Comparison of ENCODE assay signal across 8 cellular contexts in the genomic region with DNA sequence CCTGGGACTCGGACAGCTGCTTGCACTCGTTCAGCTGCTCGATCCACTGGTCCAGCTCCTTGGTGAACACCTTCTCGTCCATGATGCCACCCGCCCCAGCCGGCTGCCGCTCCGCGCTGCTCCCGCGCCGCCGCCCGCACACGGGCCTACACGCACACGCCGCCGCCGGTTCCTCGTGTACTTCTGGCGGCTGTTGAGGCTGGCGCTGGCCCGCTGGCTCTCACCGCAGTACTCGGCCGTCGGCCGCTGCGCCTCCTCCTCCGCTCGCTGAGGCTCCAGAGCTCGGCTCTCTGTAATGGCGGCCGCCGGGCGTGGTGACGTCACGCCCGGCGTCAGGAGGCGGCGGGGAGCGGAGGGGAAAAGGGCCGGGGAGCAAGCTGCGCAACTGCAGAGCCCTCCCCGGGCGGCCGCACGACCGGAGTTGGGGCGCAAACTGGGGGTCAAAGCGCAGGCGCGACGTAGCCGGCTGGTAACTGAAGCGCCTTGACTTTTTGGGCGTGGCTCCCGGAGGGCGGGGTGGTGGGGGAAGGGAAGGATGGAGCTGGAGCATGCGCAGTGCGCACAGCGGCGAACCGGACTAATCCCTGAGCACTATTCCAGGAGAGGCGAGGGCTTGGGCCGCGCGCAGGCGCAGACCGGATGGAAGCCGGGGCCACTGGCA. TPM values are rescaled to one million over a fixed set of nuclear protein-coding genes. Genes with fewer than 3 reads are reported as not detected.
DNase-seq lines count a peak whose midpoint lies in the region; ATAC-seq, FAIRE-seq and TF ChIP-seq lines count a peak whose summit lies in the region.

PPP2CA (minus strand) TSS at position 294 of the 661 bp plus-strand sequence; CDS start at position 82, 212 bp downstream.

- intact Hi-C loops in HepG2 (cut with micrococcal nuclease; ENCODE audit: unreplicated experiment) = loop anchor here (2.0 to 5.0 kb wide), 2 partner anchors 15 to 49 kb away; partner anchors contain the start of gene SKP1

- CTCF ChIA-PET in HepG2 (lab: Yijun Ruan, JAX; ENCODE audit: low intra/inter-chr PET ratio, low total read pairs) = interaction anchor here (1.7 kb wide), 1 partner anchor 64 kb away, joined by 9 read pairs; no protein-coding TSS in a partner anchor

- WGBS in HepG2 (ENCODE audit: low lambda C conversion rate) = 0% methylated on average over 25 of the region's 73 CpGs

- BruUV-seq in HepG2 (replicated peaks; lab: Mats Ljungman, UMichigan) = no TSS peak

- H3K4me2 ChIP-seq in HepG2 (ENCODE audit: low read depth, low read length) = peak within 1 kb of the TSS; percentile 86

- no peak within 1 kb of the TSS for H2AFZ ChIP-seq in HepG2 (ENCODE audit: low read length)

- H3K9me3 ChIP-seq in HepG2 (ENCODE audit: low read length) = no peaks in the 10 kb centered on the region

- peak within 1 kb of the TSS; percentile 88 to 98 (median 93) for H3K4me3 ChIP-seq in HepG2 (replicated peaks in 1 of 3; ENCODE audit: insufficient read depth in 1 of 3, low read depth in 2 of 3, low read length in 3 of 3)

- peaks cover 0 to 4% of the 10 kb centered on the region in 2 experiments; a peak in 1 of 5 replicates for H3K36me3 ChIP-seq in HepG2 (replicated peaks in 1 of 2; ENCODE audit: control insufficient read depth in 1 of 2, insufficient read depth in 2 of 2, low read length in 2 of 2)

- peaks cover 43% of the 10 kb centered on the region for H4K20me1 ChIP-seq in HepG2 (ENCODE audit: insufficient read depth, low read length)

- in situ Hi-C loops in HepG2 (cut with HindIII; ENCODE audit: extremely low pct_ligation_motif_present, low pct_unique_long_range_greater_than_20kb) = loop anchor here (5.0 kb wide), 2 partner anchors 49 to 61 kb away; partner anchors contain the start of gene SKP1

- FAIRE-seq in HepG2 (lab: Jason Lieb, UNC) = peak; percentile 91

- peaks cover 49% of the 10 kb centered on the region for H3K4me1 ChIP-seq in HepG2 (ENCODE audit: insufficient read depth, low read length)

- H3K27me3 ChIP-seq in HepG2 (ENCODE audit: control insufficient read depth in 1 of 2, insufficient read depth in 2 of 2, low read length in 2 of 2) = no peaks in the 10 kb centered on the region; a peak in 1 of 5 replicates

- H3K27ac ChIP-seq in C4-2B (peak within 1 kb of the TSS; percentile 99), HepG2 (ENCODE audit: extremely low read length, insufficient read depth, low read length) (peak within 1 kb of the TSS; percentile 97)

- H3K79me2 ChIP-seq in HepG2 (ENCODE audit: insufficient read depth, low read length) = peaks cover 49% of the 10 kb centered on the region

- TF ChIP-seq CTCF in C4-2B (conservative IDR thresholded peaks at IDR 0.05) (no peak), HepG2 (CRISPR knock-in tag; IDR thresholded peaks at IDR 0.05) (no peak)

- POLR2A ChIA-PET in HepG2 (lab: Yijun Ruan, JAX) = interaction anchor here (0.5 to 3.3 kb wide), 32 partner anchors 9 to 624 kb away, joined by 3 to 59 read pairs (median 4); partner anchors contain the start of genes CDKN2AIPNL and SKP1

- peak within 1 kb of the TSS; percentile 99 for H3K9ac ChIP-seq in HepG2 (ENCODE audit: insufficient read depth, low read depth, low read length)

- TF ChIP-seq EP300 in HepG2 (IDR thresholded peaks at IDR 0.05; ENCODE audit: low read depth in 2 of 2, low read length in 2 of 2) (no peak), HepG2 (CRISPR knock-in tag; IDR thresholded peaks at IDR 0.05; ENCODE audit: borderline replicate concordance) (no peak)

- TF ChIP-seq POLR2A in HepG2 (IDR thresholded peaks at IDR 0.05; ENCODE audit: insufficient read depth in 1 of 2, low read depth in 2 of 2, low read length in 2 of 2) = peak in 1 of 2 experiments; percentile 60; a peak in 2 of 4 replicates

- DNase-seq in NCI-H774 (lab: John Stamatoyannopoulos, UW) = peak; percentile 95
- DNase-seq in activated CD4-positive, alpha-beta T cell treated with anti-CD3 and anti-CD28 coated beads, Interleukin-2, amount 50 U/mL, for 4 hours = peak; percentile 98 to 99
- DNase-seq in dermis blood vessel endothelial cell = peak; percentile 99
- peak; percentile 95 for DNase-seq in HepG2 (ENCODE audit: low spot score)
- peak; percentile 99 for DNase-seq in stimulated activated CD4-positive, alpha-beta T cell treated with anti-CD3 and anti-CD28 coated beads, Interleukin-4, amount 100 ng/mL, for 1 hour

- peak; percentile 86 for ATAC-seq in GM19395 (IDR thresholded peaks at IDR 0.05; ENCODE audit: unreplicated experiment)
- peak; percentile 69 for ATAC-seq in HG03565 (IDR thresholded peaks at IDR 0.05; ENCODE audit: unreplicated experiment)
- ATAC-seq in HepG2 = peak; percentile 90

- TF ChIP-seq RAD21 in HepG2 (CRISPR knock-in tag; IDR thresholded peaks at IDR 0.05) = no peak; the same call in none of the 2 replicates

TF ChIP-seq in HepG2, 621 proteins besides CTCF, POLR2A, EP300 and RAD21 (continues in another document):
- no peak for TF ChIP-seq ZNF263 (CRISPR knock-in tag; IDR thresholded peaks at IDR 0.05)
- no peak for TF ChIP-seq CENPX (CRISPR knock-in tag; IDR thresholded peaks at IDR 0.05)
- TF ChIP-seq, protein P1, sequence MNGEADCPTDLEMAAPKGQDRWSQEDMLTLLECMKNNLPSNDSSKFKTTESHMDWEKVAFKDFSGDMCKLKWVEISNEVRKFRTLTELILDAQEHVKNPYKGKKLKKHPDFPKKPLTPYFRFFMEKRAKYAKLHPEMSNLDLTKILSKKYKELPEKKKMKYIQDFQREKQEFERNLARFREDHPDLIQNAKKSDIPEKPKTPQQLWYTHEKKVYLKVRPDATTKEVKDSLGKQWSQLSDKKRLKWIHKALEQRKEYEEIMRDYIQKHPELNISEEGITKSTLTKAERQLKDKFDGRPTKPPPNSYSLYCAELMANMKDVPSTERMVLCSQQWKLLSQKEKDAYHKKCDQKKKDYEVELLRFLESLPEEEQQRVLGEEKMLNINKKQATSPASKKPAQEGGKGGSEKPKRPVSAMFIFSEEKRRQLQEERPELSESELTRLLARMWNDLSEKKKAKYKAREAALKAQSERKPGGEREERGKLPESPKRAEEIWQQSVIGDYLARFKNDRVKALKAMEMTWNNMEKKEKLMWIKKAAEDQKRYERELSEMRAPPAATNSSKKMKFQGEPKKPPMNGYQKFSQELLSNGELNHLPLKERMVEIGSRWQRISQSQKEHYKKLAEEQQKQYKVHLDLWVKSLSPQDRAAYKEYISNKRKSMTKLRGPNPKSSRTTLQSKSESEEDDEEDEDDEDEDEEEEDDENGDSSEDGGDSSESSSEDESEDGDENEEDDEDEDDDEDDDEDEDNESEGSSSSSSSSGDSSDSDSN (CRISPR knock-in tag; IDR thresholded peaks at IDR 0.05) = peak; percentile 46; the same call in 1 of the 2 replicates
- peak; percentile 82; the same call in 1 of the 2 replicates for TF ChIP-seq ZBTB46 (CRISPR knock-in tag; IDR thresholded peaks at IDR 0.05; ENCODE audit: borderline replicate concordance)
- no peak; the same call in 1 of the 2 replicates for TF ChIP-seq NCOA1 (CRISPR knock-in tag; IDR thresholded peaks at IDR 0.05)
- TF ChIP-seq ZNF766 (CRISPR knock-in tag; IDR thresholded peaks at IDR 0.05; ENCODE audit: borderline replicate concordance) = no peak

RNA-seq across cellular contexts. Expression of gene PPP2CA, which starts in this region (rescaled TPM):
- total RNA-seq in dermis blood vessel endothelial cell = 106 and 132 TPM in 2 replicates
- 171 and 233 TPM in 2 replicates for total RNA-seq in HepG2 (2016; rRNA removed; fragmentation: Illumina TruSeq; extraction: Trizol)
- 21.6 and 28.6 TPM in 2 replicates for total RNA-seq in HepG2 (2016; cell fraction: cytosol; rRNA removed; fragmentation: Illumina TruSeq; extraction: Trizol; ENCODE audit: low read depth)
- total RNA-seq in HepG2 (2016; cell fraction: insoluble cytoplasmic fraction; rRNA removed; fragmentation: Illumina TruSeq; extraction: Trizol) = 162 and 226 TPM in 2 replicates
- total RNA-seq in HepG2 (2016; cell fraction: membrane; rRNA removed; fragmentation: Illumina TruSeq; extraction: Trizol) = 47.0 and 51.3 TPM in 2 replicates
- 47.7 and 59.2 TPM in 2 replicates for total RNA-seq in HepG2 (2016; cell fraction: nucleus; rRNA removed; fragmentation: Illumina TruSeq; extraction: Trizol)
- 58.8 and 82.4 TPM in 2 replicates for polyA plus RNA-seq in HepG2 (2011; rRNA removed)
- 55.3 and 74.3 TPM in 2 replicates for polyA plus RNA-seq in HepG2 (2011; cell fraction: cytosol; rRNA removed)
- 25.5 and 29.5 TPM in 2 replicates for polyA plus RNA-seq in HepG2 (2011; cell fraction: nucleus; rRNA removed)
- 83.8 and 93.7 TPM in 2 replicates for polyA plus RNA-seq in HepG2 (2012)
- polyA plus RNA-seq in HepG2 (2016; cell fraction: cytosol; fragmentation: Illumina TruSeq; extraction: Trizol; ENCODE audit: low read depth) = 12.3 and 12.6 TPM in 2 replicates
- 264 and 283 TPM in 2 replicates for polyA plus RNA-seq in HepG2 (2016; cell fraction: insoluble cytoplasmic fraction; fragmentation: Illumina TruSeq; extraction: Trizol; ENCODE audit: low read depth)
- polyA plus RNA-seq in HepG2 (2016; cell fraction: membrane; fragmentation: Illumina TruSeq; extraction: Trizol; ENCODE audit: low read depth) = 21.0 and 27.2 TPM in 2 replicates
- polyA plus RNA-seq in HepG2 (2016; cell fraction: nucleus; fragmentation: Illumina TruSeq; extraction: Trizol; ENCODE audit: insufficient read depth, low read depth) = 87.6 and 93.0 TPM in 2 replicates
- 21.1 and 47.5 TPM in 2 replicates for polyA minus RNA-seq in HepG2 (2011; rRNA and poly(A)+ RNA removed; ENCODE audit: low replicate concordance)
- 77.8 and 82.7 TPM in 2 replicates for polyA minus RNA-seq in HepG2 (2011; cell fraction: cytosol; rRNA and poly(A)+ RNA removed)
- 39.3 and 42.2 TPM in 2 replicates for polyA minus RNA-seq in HepG2 (2011; cell fraction: nucleus; rRNA and poly(A)+ RNA removed)

Comparison
In these comparisons a context has a peak if more than half of its experiments do, and no peak if none do; other contexts are left out.
1. Peak in every context shown above with its lines: DNase-seq, ATAC-seq, H3K4me3 ChIP-seq and H3K27ac ChIP-seq.